In genomic region chr12:6450869-6451347, GRCh38 we compare ENCODE assay signal across 8 cellular contexts. TPM values are rescaled to one million over a fixed set of nuclear protein-coding genes. Genes with fewer than 3 reads are reported as not detected.
DNase-seq lines count a peak whose midpoint lies in the region; ATAC-seq lines count a peak whose summit lies in the region.

No MANE protein-coding gene starts in this region.

- peak overlapping the region; percentile 96 for H3K4me3 Mint-ChIP-seq in activated naive CD8-positive, alpha-beta T cell treated with anti-CD3 and anti-CD28 coated beads for 36 hours
- peak overlapping the region; percentile 97 for H3K4me3 Mint-ChIP-seq in stimulated activated memory B cell treated with anti-CD40 and anti-IgM and Interleukin-4, amounts not matched to agents 10 μg/mL and 1 μg/mL and 100 μg/mL, for 72 hours

- H3K9me3 ChIP-seq in iPS-18c (ENCODE audit: control insufficient read depth, insufficient read depth, low read length) = no peaks in the 10 kb centered on the region

- DNase-seq in NCI-H82 (lab: John Stamatoyannopoulos, UW) (peak; percentile 84), NCI-H82 treated with DMSO at 0.1 percent for 48 hours (lab: John Stamatoyannopoulos, UW; ENCODE audit: unreplicated experiment) (no peak)
- DNase-seq in activated naive CD8-positive, alpha-beta T cell treated with anti-CD3 and anti-CD28 coated beads for 36 hours = no peak
- no peak for DNase-seq in stimulated activated CD4-positive, alpha-beta T cell treated with anti-CD3 and anti-CD28 coated beads, Interleukin-12 subunit alpha, Interleukin-12 subunit beta, amount 100 ng/mL, for 4 hours

- no peaks in the 10 kb centered on the region for H3K27me3 Mint-ChIP-seq in activated naive CD8-positive, alpha-beta T cell treated with anti-CD3 and anti-CD28 coated beads for 36 hours
- H3K27me3 Mint-ChIP-seq in stimulated activated memory B cell treated with anti-CD40 and anti-IgM and Interleukin-4, amounts not matched to agents 10 μg/mL and 1 μg/mL and 100 μg/mL, for 72 hours = no peaks in the 10 kb centered on the region

- H3K4me1 Mint-ChIP-seq in activated naive CD8-positive, alpha-beta T cell treated with anti-CD3 and anti-CD28 coated beads for 36 hours = peaks cover 64% of the 10 kb centered on the region
- H3K4me1 Mint-ChIP-seq in stimulated activated memory B cell treated with anti-CD40 and anti-IgM and Interleukin-4, amounts not matched to agents 10 μg/mL and 1 μg/mL and 100 μg/mL, for 72 hours = peaks cover 67% of the 10 kb centered on the region

- no peak for ATAC-seq in stimulated activated memory B cell treated with anti-CD40 and anti-IgM and Interleukin-4, amounts not matched to agents 10 μg/mL and 1 μg/mL and 100 μg/mL, for 72 hours
- ATAC-seq in HG03025 (IDR thresholded peaks at IDR 0.05; ENCODE audit: low FRiP score, unreplicated experiment) (no peak), GM21526 (IDR thresholded peaks at IDR 0.05; ENCODE audit: low FRiP score, unreplicated experiment) (no peak)

- peak overlapping the region; percentile 38; the same call in 1 of the 2 replicates for H3K4me3 ChIP-seq in iPS-18c (ENCODE audit: insufficient read depth, low read depth, low read length)

- H3K27ac Mint-ChIP-seq in activated naive CD8-positive, alpha-beta T cell treated with anti-CD3 and anti-CD28 coated beads for 36 hours = peak overlapping the region; percentile 99
- H3K27ac Mint-ChIP-seq in stimulated activated memory B cell treated with anti-CD40 and anti-IgM and Interleukin-4, amounts not matched to agents 10 μg/mL and 1 μg/mL and 100 μg/mL, for 72 hours = peak overlapping the region; percentile 83

- H3K9me3 Mint-ChIP-seq in activated naive CD8-positive, alpha-beta T cell treated with anti-CD3 and anti-CD28 coated beads for 36 hours = peaks cover 2% of the 10 kb centered on the region
- no peaks in the 10 kb centered on the region for H3K9me3 Mint-ChIP-seq in stimulated activated memory B cell treated with anti-CD40 and anti-IgM and Interleukin-4, amounts not matched to agents 10 μg/mL and 1 μg/mL and 100 μg/mL, for 72 hours

- peaks cover 89% of the 10 kb centered on the region for H3K36me3 Mint-ChIP-seq in activated naive CD8-positive, alpha-beta T cell treated with anti-CD3 and anti-CD28 coated beads for 36 hours
- peaks cover 66% of the 10 kb centered on the region for H3K36me3 Mint-ChIP-seq in stimulated activated memory B cell treated with anti-CD40 and anti-IgM and Interleukin-4, amounts not matched to agents 10 μg/mL and 1 μg/mL and 100 μg/mL, for 72 hours

RNA-seq across cellular contexts. Expression of gene TAPBPL, which starts 0.9 kb away (rescaled TPM):
- total RNA-seq in activated naive CD8-positive, alpha-beta T cell treated with anti-CD3 and anti-CD28 coated beads for 36 hours = 10 to 100 TPM; 23.7 to 26.6 TPM

RNA-seq across cellular contexts. Expression of gene CD27, which starts 6.2 kb away (rescaled TPM):
- 100 to 1,000 TPM; 175 to 181 TPM for total RNA-seq in activated naive CD8-positive, alpha-beta T cell treated with anti-CD3 and anti-CD28 coated beads for 36 hours

RNA-seq across cellular contexts. Expression of gene VAMP1, which starts 19.6 kb away (rescaled TPM):
- total RNA-seq in activated naive CD8-positive, alpha-beta T cell treated with anti-CD3 and anti-CD28 coated beads for 36 hours = 10 to 100 TPM; 34.8 to 35.7 TPM

RNA-seq across cellular contexts. Expression of gene MRPL51, which starts 42.2 kb away (rescaled TPM):
- total RNA-seq in activated naive CD8-positive, alpha-beta T cell treated with anti-CD3 and anti-CD28 coated beads for 36 hours = 100 to 1,000 TPM; 311 to 312 TPM

RNA-seq across cellular contexts. Expression of gene NCAPD2, which starts 43.0 kb away (rescaled TPM):
- total RNA-seq in activated naive CD8-positive, alpha-beta T cell treated with anti-CD3 and anti-CD28 coated beads for 36 hours = 100 to 1,000 TPM; 167 to 171 TPM
